ENCODE assay signal across 1 cellular context in genomic region chr1:118144777-118145176, GRCh38.
TF ChIP-seq lines count a peak whose summit lies in the region.

No MANE protein-coding gene starts in this region.

TF ChIP-seq in GM23338, 12 proteins besides CTCF, POLR2A, EP300 and RAD21 (continued from another document):
- TF ChIP-seq REST (IDR thresholded peaks at IDR 0.05; ENCODE audit: unreplicated experiment) (no peak), CREB1 (CRISPR knock-in tag; IDR thresholded peaks at IDR 0.05; ENCODE audit: low read depth) (no peak), ZNF331 (CRISPR knock-in tag; IDR thresholded peaks at IDR 0.05; ENCODE audit: low read depth) (no peak), POLR2AphosphoS5 (IDR thresholded peaks at IDR 0.05; ENCODE audit: low read depth) (no peak)
